In the genomic region with DNA sequence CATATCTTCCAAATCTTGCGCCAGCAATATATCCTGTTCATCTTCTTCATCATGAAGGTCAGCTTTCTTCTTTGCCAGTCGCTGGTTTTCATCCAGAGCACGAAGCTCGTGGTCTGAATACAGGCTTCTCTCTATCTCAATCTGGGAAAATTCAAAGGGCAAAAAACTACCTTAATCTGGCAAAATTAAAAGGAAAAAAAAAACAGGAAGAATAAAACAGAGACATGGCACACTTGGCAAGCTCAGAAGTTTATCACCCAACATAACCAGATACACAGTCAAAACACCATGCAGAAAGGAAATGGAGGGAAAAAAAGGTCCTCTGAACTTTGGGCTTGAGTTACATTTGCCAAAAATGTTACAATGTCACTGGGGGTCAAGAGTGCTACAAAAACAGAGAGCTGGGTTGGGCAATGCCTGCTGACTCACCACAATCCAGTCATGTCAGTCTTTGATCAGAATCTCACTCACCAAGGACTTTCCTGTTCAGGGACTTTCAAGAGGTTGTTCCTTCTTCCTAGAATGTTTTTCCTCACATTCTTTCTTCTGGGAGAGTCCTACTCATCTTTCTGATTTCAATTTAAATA, we compare ENCODE assay signal across 8 cellular contexts. TPM values are rescaled to one million over a fixed set of nuclear protein-coding genes. Genes with fewer than 3 reads are reported as not detected.
DNase-seq lines count a peak whose midpoint lies in the region; ATAC-seq, FAIRE-seq and TF ChIP-seq lines count a peak whose summit lies in the region.

No MANE protein-coding gene starts in this region.

- peak overlapping the region; percentile 95 for H3K4me3 Mint-ChIP-seq in activated CD8-positive, alpha-beta T cell treated with anti-CD3 and anti-CD28 coated beads, Interleukin-2, amount 10 ng/mL, durations not matched to agents 7 days and 5 days

- H3K4me3 ChIP-seq in HL-60 (replicated peaks; ENCODE audit: insufficient read depth, low read length) (peak overlapping the region; percentile 60; the same call in 1 of the 2 replicates), kidney (ENCODE audit: low read length in 2 of 2) (peak overlapping the region; percentile 100)

- peaks cover 5 to 15% of the 10 kb centered on the region in 2 donors for H3K4me1 ChIP-seq in kidney (ENCODE audit: control insufficient read depth in 1 of 2, insufficient read depth in 1 of 2, low read depth in 1 of 2, low read length in 2 of 2)

- FAIRE-seq in kidney (lab: Jason Lieb, UNC) = no peak
- no peak for FAIRE-seq in urothelium cell line (lab: Jason Lieb, UNC)

- peak; percentile 32 for DNase-seq in AG08395 (ENCODE audit: low spot score)
- peak; percentile 47 to 57 for DNase-seq in HL-60 (ENCODE audit: low read depth in 1 of 2, low spot score in 1 of 2)
- peak; percentile 17 for DNase-seq in activated CD8-positive, alpha-beta T cell treated with anti-CD3 and anti-CD28 coated beads, Interleukin-2, amount 10 ng/mL, durations not matched to agents 7 days and 5 days
- no peak for DNase-seq in kidney
- no peak for DNase-seq in urothelium cell line (ENCODE audit: low spot score)
- no peak for DNase-seq in cerebellum (ENCODE audit: low spot score)
- no peak for DNase-seq in SHP77 treated with DMSO at 0.1 percent for 48 hours (lab: John Stamatoyannopoulos, UW)
- no peak for DNase-seq in NCI-H226

- no peak overlapping the region for H3K27ac Mint-ChIP-seq in activated CD8-positive, alpha-beta T cell treated with anti-CD3 and anti-CD28 coated beads, Interleukin-2, amount 10 ng/mL, durations not matched to agents 7 days and 5 days

- H3K9me3 ChIP-seq in kidney (ENCODE audit: control insufficient read depth in 1 of 2, low read length in 2 of 2) = no peaks in the 10 kb centered on the region

- peaks cover 37% of the 10 kb centered on the region for H3K36me3 Mint-ChIP-seq in activated CD8-positive, alpha-beta T cell treated with anti-CD3 and anti-CD28 coated beads, Interleukin-2, amount 10 ng/mL, durations not matched to agents 7 days and 5 days (ENCODE audit: low read depth)

- no peaks in the 10 kb centered on the region for H3K27me3 ChIP-seq in HL-60 (ENCODE audit: insufficient read depth, poor library complexity, severe bottlenecking)

- intact Hi-C loops in kidney (cut with DNase I) = no loop called here

- CTCF ChIA-PET in activated CD8-positive, alpha-beta T cell treated with anti-CD3 and anti-CD28 coated beads, Interleukin-2, amount 10 ng/mL, durations not matched to agents 7 days and 5 days (lab: Charles Lee) = interaction anchor here (0.9 to 5.7 kb wide), 3 partner anchors 11 to 159 kb away, joined by 3 to 34 read pairs (median 4); no protein-coding TSS in a partner anchor

- POLR2A ChIA-PET in activated CD8-positive, alpha-beta T cell treated with anti-CD3 and anti-CD28 coated beads, Interleukin-2, amount 10 ng/mL, durations not matched to agents 7 days and 5 days (lab: Charles Lee) = interaction anchor here (0.5 to 1.1 kb wide), 3 partner anchors 10 to 56 kb away, joined by 3 to 5 read pairs (median 3); no protein-coding TSS in a partner anchor

- H3K9me3 Mint-ChIP-seq in activated CD8-positive, alpha-beta T cell treated with anti-CD3 and anti-CD28 coated beads, Interleukin-2, amount 10 ng/mL, durations not matched to agents 7 days and 5 days (ENCODE audit: insufficient read depth) = no peaks in the 10 kb centered on the region

- peaks cover 20 to 22% of the 10 kb centered on the region in 2 donors for H3K36me3 ChIP-seq in kidney (ENCODE audit: control insufficient read depth in 1 of 2, insufficient read depth in 2 of 2, low read length in 2 of 2)

- H3K27ac ChIP-seq in HL-60 (replicated peaks) (no peak overlapping the region), kidney (ENCODE audit: low read depth in 2 of 2, low read length in 2 of 2) (no peak overlapping the region)

- H3K4me1 Mint-ChIP-seq in activated CD8-positive, alpha-beta T cell treated with anti-CD3 and anti-CD28 coated beads, Interleukin-2, amount 10 ng/mL, durations not matched to agents 7 days and 5 days (ENCODE audit: low read depth) = peaks cover 29% of the 10 kb centered on the region

- no peak for TF ChIP-seq CTCF in HL-60 (IDR thresholded peaks at IDR 0.05; ENCODE audit: insufficient read depth, low read length)
- no peak for TF ChIP-seq CTCF in kidney (IDR thresholded peaks at IDR 0.05; ENCODE audit: borderline replicate concordance, extremely low read depth, insufficient read depth)

- H3K9ac ChIP-seq in kidney (ENCODE audit: low read length in 2 of 2) = no peak overlapping the region

- ATAC-seq in activated CD8-positive, alpha-beta T cell treated with anti-CD3 and anti-CD28 coated beads, Interleukin-2, amount 10 ng/mL, durations not matched to agents 7 days and 5 days = no peak

- no peaks in the 10 kb centered on the region for H3K27me3 Mint-ChIP-seq in activated CD8-positive, alpha-beta T cell treated with anti-CD3 and anti-CD28 coated beads, Interleukin-2, amount 10 ng/mL, durations not matched to agents 7 days and 5 days (ENCODE audit: low read depth)

RNA-seq across cellular contexts. Expression of a gene that starts 1.5 kb away (rescaled TPM):
- total RNA-seq in activated CD8-positive, alpha-beta T cell treated with anti-CD3 and anti-CD28 coated beads, Interleukin-2, amount 10 ng/mL, durations not matched to agents 7 days and 5 days = 10 to 100 TPM; 28.8 to 31.3 TPM
- total RNA-seq in kidney (24.7 TPM), cerebellum (17.2 TPM)
- polyA plus RNA-seq in kidney (ENCODE audit: insufficient read depth, low read depth, low replicate concordance) = 73.4 TPM

RNA-seq across cellular contexts. Expression of a gene that starts 1.8 kb away (rescaled TPM):
- total RNA-seq in activated CD8-positive, alpha-beta T cell treated with anti-CD3 and anti-CD28 coated beads, Interleukin-2, amount 10 ng/mL, durations not matched to agents 7 days and 5 days = 10 to 100 TPM; 63.8 to 69.8 TPM
- 35.2 TPM for total RNA-seq in kidney
- polyA plus RNA-seq in kidney (ENCODE audit: insufficient read depth, low read depth, low replicate concordance) = 96.8 TPM
- total RNA-seq in cerebellum = 20.0 TPM

Comparison
In these comparisons a context has a peak if more than half of its experiments do, and no peak if none do; other contexts are left out.
1. DNase-seq: peak in AG08395 (single experiment), HL-60 (2 of 2) and activated CD8-positive, alpha-beta T cell treated with anti-CD3 and anti-CD28 coated beads, Interleukin-2, amount 10 ng/mL, durations not matched to agents 7 days and 5 days (single experiment); none in kidney (single experiment), urothelium cell line (single experiment), cerebellum (single experiment), SHP77 treated with DMSO at 0.1 percent for 48 hours (single experiment) and NCI-H226 (single experiment).